ENCODE assay signal across 7 cellular contexts in the genomic region with DNA sequence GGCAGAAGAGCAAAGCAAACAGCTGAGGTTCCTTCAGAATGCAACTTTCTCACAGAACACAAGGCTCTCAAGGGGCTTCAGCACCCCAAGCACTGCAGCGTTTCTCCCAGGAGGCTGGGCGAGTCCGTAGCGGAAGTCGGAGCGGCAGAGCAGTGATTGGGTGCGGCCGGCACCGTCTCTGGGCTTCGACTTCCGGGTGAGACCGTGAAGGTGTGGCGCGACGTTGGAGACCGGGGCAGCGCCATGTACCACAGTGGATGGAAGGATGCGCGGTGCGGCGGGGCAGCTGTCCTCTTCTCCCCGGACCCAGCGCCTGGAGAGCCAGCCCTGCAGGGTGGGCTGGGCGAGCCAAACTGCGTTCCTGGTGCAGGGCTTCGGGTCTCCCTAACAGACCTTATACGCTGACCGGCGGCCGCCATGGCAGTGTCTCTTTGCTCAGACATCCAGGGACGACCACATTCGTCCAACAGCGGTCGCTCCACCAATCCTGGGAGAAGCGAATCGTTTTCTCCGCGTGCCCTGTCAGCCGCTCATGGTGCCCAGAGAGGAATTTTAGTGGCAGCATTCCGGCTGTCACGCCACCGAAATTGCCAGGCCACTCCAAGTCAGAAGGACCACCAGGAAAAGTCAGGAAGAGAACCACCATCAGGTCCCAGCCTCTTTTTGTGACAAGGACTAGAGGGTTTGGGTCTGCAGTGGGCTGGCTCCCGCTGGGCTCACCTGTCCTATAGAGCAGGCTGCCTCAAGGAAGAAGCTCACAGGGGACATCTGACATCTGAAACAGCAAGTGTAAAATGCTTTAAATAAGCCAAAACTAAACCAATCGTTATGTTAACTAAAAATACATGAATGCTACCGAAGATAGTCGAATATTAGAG.
DNase-seq lines count a peak whose midpoint lies in the region; ATAC-seq and TF ChIP-seq lines count a peak whose summit lies in the region.

No MANE protein-coding gene starts in this region.

- H3K27ac ChIP-seq in muscle layer of duodenum (ENCODE audit: low read length), result no peak overlapping the region

- peaks cover 8% of the 10 kb centered on the region for H3K27me3 ChIP-seq in muscle layer of duodenum (ENCODE audit: low read depth, low read length)

- no peak for TF ChIP-seq POLR2A in erythroblast (IDR thresholded peaks at IDR 0.05; ENCODE audit: low read length)

- H3K4me3 ChIP-seq in muscle layer of duodenum (ENCODE audit: low read depth in 1 of 2, low read length in 2 of 2), result peak overlapping the region; percentile 85 to 91

- peak; percentile 84 for DNase-seq in NCI-H526 treated with DMSO at 0.1 percent for 48 hours (lab: John Stamatoyannopoulos, UW)
- DNase-seq in activated T-cell treated with anti-CD3 and anti-CD28 coated beads for 24 hours (ENCODE audit: low read depth), result peak; percentile 65
- peak; percentile 31 to 38 for DNase-seq in erythroblast (lab: John Stamatoyannopoulos, UW)
- DNase-seq in stimulated activated CD8-positive, alpha-beta memory T cell treated with anti-CD3 and anti-CD28 coated beads, Interleukin-7, amount 100 ng/mL, for 1 hour (ENCODE audit: low read depth in 2 of 2), result peak; percentile 41 to 54

- no peaks in the 10 kb centered on the region for H3K9me3 ChIP-seq in muscle layer of duodenum (ENCODE audit: control insufficient read depth in 1 of 2, low read length in 2 of 2)

- H3K36me3 ChIP-seq in muscle layer of duodenum (ENCODE audit: control insufficient read depth in 1 of 2, insufficient read depth in 2 of 2, low read length in 2 of 2), result no peaks in the 10 kb centered on the region

- ATAC-seq in GM18858 (IDR thresholded peaks at IDR 0.05; ENCODE audit: unreplicated experiment), result peak; percentile 100
- peak; percentile 100 for ATAC-seq in HG03045 (IDR thresholded peaks at IDR 0.05; ENCODE audit: unreplicated experiment)

- peaks cover 0 to 11% of the 10 kb centered on the region in 2 donors for H3K4me1 ChIP-seq in muscle layer of duodenum (ENCODE audit: control insufficient read depth in 1 of 2, insufficient read depth in 2 of 2, low read length in 2 of 2)
